In the genomic region with DNA sequence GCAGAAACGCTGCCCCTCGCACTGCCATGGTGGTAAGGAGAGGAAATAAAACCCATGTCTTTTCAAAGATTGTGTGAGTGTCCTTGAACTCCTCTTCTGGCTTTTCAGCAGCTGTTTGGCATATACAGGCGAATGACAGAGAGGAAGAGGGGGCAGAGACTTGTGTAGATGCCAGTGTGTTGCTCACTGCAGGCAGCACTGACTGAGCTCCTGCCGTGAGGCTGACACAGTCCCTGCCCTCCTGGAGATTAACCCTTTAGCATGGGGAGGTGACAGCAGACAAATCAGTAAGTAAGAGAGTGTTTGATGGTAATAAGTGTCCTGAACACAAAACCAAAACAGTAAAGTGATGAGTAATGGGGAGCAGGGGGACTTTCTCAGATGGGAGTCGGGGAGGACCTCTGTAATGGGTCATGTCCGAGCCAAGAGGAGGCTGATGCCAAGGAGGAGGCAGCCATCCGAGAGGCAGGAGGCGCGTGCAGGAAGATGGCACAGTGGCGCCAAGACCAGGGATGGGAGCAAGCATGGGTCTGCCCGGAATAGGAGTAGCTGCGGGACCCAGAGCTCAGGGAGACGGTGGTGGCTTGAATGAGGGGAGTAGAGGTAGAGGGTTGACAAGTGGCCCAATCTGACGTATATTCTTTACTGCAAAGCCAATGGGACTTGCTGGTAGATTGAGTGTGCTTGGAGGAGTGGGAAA, we compare ENCODE assay signal across 18 cellular contexts.
DNase-seq lines count a peak whose midpoint lies in the region; ATAC-seq, FAIRE-seq and TF ChIP-seq lines count a peak whose summit lies in the region.
"Had no signal": no experiment of that assay in that cellular context is flagged by ENCODE, and none has a peak within 500 bp of the region (broad histone marks: within the 10 kb centered on the region; RNA-seq: fewer than 3 reads in every experiment).

No MANE protein-coding gene starts in this region.

- H4K20me1 ChIP-seq in GM12878 (ENCODE audit: control insufficient read depth, insufficient read depth) = no peaks in the 10 kb centered on the region; the same call in 1 of the 2 replicates

- TF ChIP-seq POLR2A in GM12878 (IDR thresholded peaks at IDR 0.05; ENCODE audit: low read depth, low read length) = no peak

- no peak overlapping the region for H3K4me2 ChIP-seq in GM12878 (ENCODE audit: control insufficient read depth, insufficient read depth)

- peak; percentile 31 for FAIRE-seq in GM12878 (lab: Jason Lieb, UNC)
- FAIRE-seq: astrocyte, colon had no signal

- ATAC-seq in GM12878 = no peak
- ATAC-seq: PC-3 had no signal

- H3K9ac ChIP-seq in GM12878 (ENCODE audit: control insufficient read depth, insufficient read depth, low read length) = no peak overlapping the region

- no peaks in the 10 kb centered on the region for H3K79me2 ChIP-seq in GM12878 (ENCODE audit: control insufficient read depth, insufficient read depth, low read length)

- H3K27me3 ChIP-seq in GM12878 (replicated peaks in 1 of 2; ENCODE audit: control insufficient read depth in 2 of 2, insufficient read depth in 2 of 2, low read length in 1 of 2) (no peaks in the 10 kb centered on the region; a peak in 1 of 4 replicates), thymus (ENCODE audit: control insufficient read depth, insufficient read depth) (no peaks in the 10 kb centered on the region)
- H3K27me3 ChIP-seq: BE2C had no signal

- H3K9me3 ChIP-seq in GM12878 (replicated peaks; ENCODE audit: control insufficient read depth, insufficient read depth, low read length) (peaks cover 2% of the 10 kb centered on the region; the same call in 1 of the 3 replicates), thymus (ENCODE audit: control insufficient read depth) (no peaks in the 10 kb centered on the region)
- H3K9me3 ChIP-seq: BE2C, thoracic aorta had no signal

- in situ Hi-C loops in GM12878 (cut with MboI) = no loop called here

- no TSS peak for BruUV-seq in GM12878 (replicated peaks; lab: Mats Ljungman, UMichigan)

- 55% methylated on average over 14 of the region's 14 CpGs for WGBS in GM12878 (ENCODE audit: insufficient coverage, insufficient replicate concordance, low lambda C conversion rate, missing lambda C conversion rate)
- WGBS in thymus = 87% methylated on average over 14 of the region's 14 CpGs

- H3K36me3 ChIP-seq in GM12878 (ENCODE audit: control insufficient read depth in 2 of 2, insufficient read depth in 2 of 2, low read length in 1 of 2) (no peaks in the 10 kb centered on the region), thymus (ENCODE audit: control insufficient read depth, insufficient read depth) (no peaks in the 10 kb centered on the region)
- H3K36me3 ChIP-seq: BE2C, thoracic aorta had no signal

- no peak overlapping the region for H3K4me3 ChIP-seq in GM12878
- H3K4me3 ChIP-seq in thymus (ENCODE audit: low read length) = no peak overlapping the region
- H3K4me3 ChIP-seq: thoracic aorta had no signal

- H3K27ac ChIP-seq in GM12878 (ENCODE audit: control insufficient read depth, insufficient read depth) (no peak overlapping the region), thymus (ENCODE audit: low read depth) (peak overlapping the region; percentile 55)
- H3K27ac ChIP-seq: thoracic aorta had no signal

- RAD21 ChIA-PET in GM12878 (lab: Charles Lee; ENCODE audit: unreplicated experiment) = no interaction called here

- SMC1A ChIA-PET in GM12878 (lab: Charles Lee; ENCODE audit: uncharacterized antibody, unreplicated experiment) = interaction anchor here (0.6 to 1.9 kb wide), 4 partner anchors 28 to 370 kb away, joined by 3 to 4 read pairs (median 3); no protein-coding TSS in a partner anchor

- DNase-seq in stimulated activated CD4-positive, alpha-beta T cell treated with anti-CD3 and anti-CD28 coated beads, Interleukin-1b, Interleukin-23, amount 100 ng/mL, for 48 hours = peak; percentile 21
- no peak for DNase-seq in stimulated activated CD4-positive, alpha-beta T cell treated with anti-CD3 and anti-CD28 coated beads, Interleukin-12 subunit alpha, Interleukin-12 subunit beta, amount 100 ng/mL, for 4 hours
- DNase-seq in NCI-H446 treated with DMSO at 0.1 percent for 48 hours (lab: John Stamatoyannopoulos, UW) (peak; percentile 47), GM12878 (ENCODE audit: low read depth, low spot score) (no peak), NCI-H526 treated with DMSO at 0.1 percent for 48 hours (lab: John Stamatoyannopoulos, UW) (no peak), kidney glomerular epithelial cell (lab: John Stamatoyannopoulos, UW) (no peak)
- DNase-seq in effector CD4-positive, alpha-beta T cell = no peak
- DNase-seq: activated CD8-positive, alpha-beta memory T cell treated with anti-CD3 and anti-CD28 coated beads, Interleukin-2, amount 50 U/mL, for 4 hours; BE2C; glutamatergic neuron; GOT3; NCI-H510A; PC-3; retina had no signal

- H2AFZ ChIP-seq in GM12878 (ENCODE audit: control insufficient read depth, low read depth, low read length) = no peak overlapping the region

- TF ChIP-seq RAD21 in GM12878 (IDR thresholded peaks at IDR 0.05; ENCODE audit: insufficient read depth, low read depth, low read length) = no peak

- CTCF ChIA-PET in GM12878 (lab: Yijun Ruan, JAX) = interaction anchor here (0.6 to 1.6 kb wide), 2 partner anchors 31 to 184 kb away, joined by 3 to 4 read pairs; no protein-coding TSS in a partner anchor

- no peak for TF ChIP-seq CTCF in GM12878 (IDR thresholded peaks at IDR 0.05 in 2 of 3, conservative IDR thresholded peaks at IDR 0.05 in 1 of 3; ENCODE audit: control insufficient read depth in 2 of 3, extremely low read depth in 1 of 3, insufficient read depth in 1 of 3, low read depth in 3 of 3, low read length in 3 of 3)

- POLR2A ChIA-PET in GM12878 (lab: Charles Lee) = no interaction called here

- peaks cover 19% of the 10 kb centered on the region for H3K4me1 ChIP-seq in GM12878 (ENCODE audit: control insufficient read depth, insufficient read depth, low read length)
- H3K4me1 ChIP-seq in thymus (ENCODE audit: control insufficient read depth, insufficient read depth, low read length) = peaks cover 6% of the 10 kb centered on the region
- H3K4me1 ChIP-seq: BE2C had no signal

- no peak for TF ChIP-seq EP300 in GM12878 (IDR thresholded peaks at IDR 0.05; ENCODE audit: borderline replicate concordance in 1 of 2, control insufficient read depth in 1 of 2, low read depth in 2 of 2, low read length in 2 of 2)

- intact Hi-C loops in GM12878 (cut with micrococcal nuclease; ENCODE audit: unreplicated experiment) = loop anchor here (2.0 kb wide), 1 partner anchor 35 kb away; no protein-coding TSS in a partner anchor

TF ChIP-seq in GM12878, 131 proteins besides CTCF, POLR2A, EP300 and RAD21 (continues in another document):
- TF ChIP-seq CBX3 (IDR thresholded peaks at IDR 0.05; ENCODE audit: borderline replicate concordance, low read depth) = no peak
- TF ChIP-seq PRDM15 (CRISPR knock-in tag; IDR thresholded peaks at IDR 0.05) = no peak
- TF ChIP-seq ZBED1 (IDR thresholded peaks at IDR 0.05; ENCODE audit: borderline replicate concordance) = no peak
- no peak for TF ChIP-seq TCF7 (IDR thresholded peaks at IDR 0.05; ENCODE audit: borderline replicate concordance)
- TF ChIP-seq, protein P1, sequence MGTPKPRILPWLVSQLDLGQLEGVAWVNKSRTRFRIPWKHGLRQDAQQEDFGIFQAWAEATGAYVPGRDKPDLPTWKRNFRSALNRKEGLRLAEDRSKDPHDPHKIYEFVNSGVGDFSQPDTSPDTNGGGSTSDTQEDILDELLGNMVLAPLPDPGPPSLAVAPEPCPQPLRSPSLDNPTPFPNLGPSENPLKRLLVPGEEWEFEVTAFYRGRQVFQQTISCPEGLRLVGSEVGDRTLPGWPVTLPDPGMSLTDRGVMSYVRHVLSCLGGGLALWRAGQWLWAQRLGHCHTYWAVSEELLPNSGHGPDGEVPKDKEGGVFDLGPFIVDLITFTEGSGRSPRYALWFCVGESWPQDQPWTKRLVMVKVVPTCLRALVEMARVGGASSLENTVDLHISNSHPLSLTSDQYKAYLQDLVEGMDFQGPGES (IDR thresholded peaks at IDR 0.05) = no peak

Comparison
In these comparisons a context has a peak if more than half of its experiments do, and no peak if none do; other contexts are left out.
1. DNase-seq: peak in stimulated activated CD4-positive, alpha-beta T cell treated with anti-CD3 and anti-CD28 coated beads, Interleukin-1b, Interleukin-23, amount 100 ng/mL, for 48 hours (single experiment) and NCI-H446 treated with DMSO at 0.1 percent for 48 hours (single experiment); none in stimulated activated CD4-positive, alpha-beta T cell treated with anti-CD3 and anti-CD28 coated beads, Interleukin-12 subunit alpha, Interleukin-12 subunit beta, amount 100 ng/mL, for 4 hours (single experiment), GM12878 (single experiment), NCI-H526 treated with DMSO at 0.1 percent for 48 hours (single experiment), kidney glomerular epithelial cell (single experiment) and effector CD4-positive, alpha-beta T cell (single experiment).